12 cellular contexts compared by ENCODE assay signal in the genomic region with DNA sequence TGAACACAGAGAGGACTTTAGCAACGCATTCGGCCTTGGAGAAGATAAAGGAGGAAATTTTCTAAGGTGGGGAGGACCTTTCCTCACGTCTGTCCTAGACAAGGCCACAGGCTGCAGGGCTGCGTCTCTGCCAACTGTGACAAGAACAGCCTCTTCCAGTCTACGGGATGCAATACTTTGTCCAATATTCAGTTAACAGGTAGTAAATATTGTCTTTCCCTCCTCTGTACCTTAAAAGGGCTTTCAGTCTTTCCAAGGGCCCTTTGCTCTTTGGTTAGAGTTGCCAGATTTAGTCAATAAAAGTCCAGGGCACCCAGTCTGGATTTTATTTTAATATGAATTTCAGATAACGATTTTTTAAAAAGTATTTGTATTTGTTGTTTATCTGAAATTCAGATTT.
DNase-seq lines count a peak whose midpoint lies in the region; TF ChIP-seq lines count a peak whose summit lies in the region.
"Had no signal": no experiment of that assay in that cellular context is flagged by ENCODE, and none has a peak within 500 bp of the region (broad histone marks: within the 10 kb centered on the region; RNA-seq: fewer than 3 reads in every experiment).

No MANE protein-coding gene starts in this region.

- H3K4me3 ChIP-seq in KMS-11 (IDR thresholded peaks at IDR 0.05; ENCODE audit: insufficient read depth, low read depth, low read length): no peak overlapping the region
- H3K4me3 ChIP-seq in osteoblast (ENCODE audit: insufficient read depth, low read length): no peak overlapping the region
- H3K4me3 ChIP-seq: lung had no signal

- H4K20me1 ChIP-seq in KMS-11 (ENCODE audit: insufficient read depth) (no peaks in the 10 kb centered on the region), osteoblast (ENCODE audit: insufficient read depth, low read length) (no peaks in the 10 kb centered on the region)

- H3K36me3 ChIP-seq in KMS-11 (ENCODE audit: insufficient read depth) (no peaks in the 10 kb centered on the region), osteoblast (ENCODE audit: insufficient read depth, low read length) (no peaks in the 10 kb centered on the region)
- H3K36me3 ChIP-seq: suprapubic skin had no signal

- H3K9ac ChIP-seq in KMS-11: no peak overlapping the region

- H3K9me3 ChIP-seq in osteoblast (ENCODE audit: low read depth, low read length): no peaks in the 10 kb centered on the region
- H3K9me3 ChIP-seq: suprapubic skin had no signal

- CTCF ChIA-PET in HEK293T (lab: Yijun Ruan, JAX): interaction anchor here (0.6 to 3.6 kb wide), 12 partner anchors 17 to 107 kb away, joined by 3 to 19 read pairs (median 5); no protein-coding TSS in a partner anchor

- POLR2A ChIA-PET in HEK293T (lab: Yijun Ruan, JAX): interaction anchor here (0.8 to 1.0 kb wide), 3 partner anchors 27 to 108 kb away, joined by 3 to 4 read pairs (median 3); no protein-coding TSS in a partner anchor

- H3K79me2 ChIP-seq in KMS-11 (ENCODE audit: insufficient read depth, low read depth) (no peaks in the 10 kb centered on the region), osteoblast (ENCODE audit: insufficient read depth, low read length) (no peaks in the 10 kb centered on the region)

- H3K27me3 ChIP-seq in KMS-11 (ENCODE audit: insufficient read depth, low read depth) (no peaks in the 10 kb centered on the region), osteoblast (ENCODE audit: insufficient read depth, low read length) (no peaks in the 10 kb centered on the region)
- H3K27me3 ChIP-seq: suprapubic skin had no signal

- TF ChIP-seq CTCF in KMS-11 (conservative IDR thresholded peaks at IDR 0.05; ENCODE audit: low read depth, low read length) (no peak), osteoblast (IDR thresholded peaks at IDR 0.05; ENCODE audit: extremely low read depth, low read depth, low read length) (no peak)

- peaks cover 12% of the 10 kb centered on the region for H3K4me1 ChIP-seq in KMS-11 (ENCODE audit: low read depth, poor library complexity, severe bottlenecking)
- H3K4me1 ChIP-seq in osteoblast (ENCODE audit: insufficient read depth, low read length): peaks cover 3% of the 10 kb centered on the region

- peak; percentile 33 for DNase-seq in DMS 273 (lab: John Stamatoyannopoulos, UW; ENCODE audit: unreplicated experiment)
- DNase-seq in DMS 273 treated with DMSO at 0.1 percent for 48 hours (lab: John Stamatoyannopoulos, UW): no peak
- peak; percentile 26 for DNase-seq in cerebellar cortex (ENCODE audit: low spot score)
- no peak for DNase-seq in osteoblast (ENCODE audit: insufficient read length, low spot score, missing footprints)
- no peak for DNase-seq in HEK293T (ENCODE audit: extremely low spot score)
- DNase-seq in epidermal melanocyte (ENCODE audit: insufficient read length, low spot score): no peak
- no peak for DNase-seq in stimulated activated CD4-positive, alpha-beta T cell treated with anti-CD3 and anti-CD28 coated beads, Interleukin-2, amount 100 ng/mL, for 24 hours

- H2AFZ ChIP-seq in KMS-11 (ENCODE audit: low read depth) (peak overlapping the region; percentile 93), osteoblast (ENCODE audit: low read length) (peak overlapping the region; percentile 95)

- no peak overlapping the region for H3K27ac ChIP-seq in KMS-11
- H3K27ac ChIP-seq in osteoblast (ENCODE audit: low read depth, low read length): no peak overlapping the region
- H3K27ac ChIP-seq: 22Rv1, C4-2B, suprapubic skin had no signal

- H3K4me2 ChIP-seq in KMS-11 (0 out of 2 replicates have a peak overlapping the region, but pooled peaks have one; percentile 29), osteoblast (ENCODE audit: insufficient read depth, low read length) (peak overlapping the region; percentile 83)

TF ChIP-seq in HEK293T, 16 proteins besides CTCF, POLR2A, EP300 and RAD21:
- TF ChIP-seq CTBP1 (IDR thresholded peaks at IDR 0.05; ENCODE audit: borderline replicate concordance): no peak
- TF ChIP-seq FOXM1 (IDR thresholded peaks at IDR 0.05; ENCODE audit: borderline replicate concordance): no peak
- no peak for TF ChIP-seq SUZ12 (IDR thresholded peaks at IDR 0.05)
- no peak for TF ChIP-seq ARNT (IDR thresholded peaks at IDR 0.05)
- no peak for TF ChIP-seq ELF4 (IDR thresholded peaks at IDR 0.05)
- no peak for TF ChIP-seq TARDBP (IDR thresholded peaks at IDR 0.05)
- TF ChIP-seq BHLHE40 (IDR thresholded peaks at IDR 0.05; ENCODE audit: borderline replicate concordance): no peak
- TF ChIP-seq FOXK2 (IDR thresholded peaks at IDR 0.05): no peak
- no peak for TF ChIP-seq NFRKB (IDR thresholded peaks at IDR 0.05)
- no peak for TF ChIP-seq HDGF (IDR thresholded peaks at IDR 0.05; ENCODE audit: borderline replicate concordance)
- no peak for TF ChIP-seq FOXA1 (IDR thresholded peaks at IDR 0.05)
- TF ChIP-seq L3MBTL2 (conservative IDR thresholded peaks at IDR 0.05): no peak
- no peak for TF ChIP-seq LEF1 (IDR thresholded peaks at IDR 0.05; ENCODE audit: borderline replicate concordance)
- no peak for TF ChIP-seq ZNF384 (IDR thresholded peaks at IDR 0.05)
- TF ChIP-seq PKNOX1 (IDR thresholded peaks at IDR 0.05): no peak
- no peak for TF ChIP-seq SP1 (IDR thresholded peaks at IDR 0.05)

Comparison
In these comparisons a context has a peak if more than half of its experiments do, and no peak if none do; other contexts are left out.
1. DNase-seq: peak in DMS 273 (single experiment) and cerebellar cortex (single experiment); none in DMS 273 treated with DMSO at 0.1 percent for 48 hours (single experiment), osteoblast (single experiment), HEK293T (single experiment), epidermal melanocyte (single experiment) and stimulated activated CD4-positive, alpha-beta T cell treated with anti-CD3 and anti-CD28 coated beads, Interleukin-2, amount 100 ng/mL, for 24 hours (0 of 2).